Comparison of ENCODE assay signal across 1 cellular context in genomic region chr2:101002562-101003277, GRCh38.
TF ChIP-seq lines count a peak whose summit lies in the region.

No MANE protein-coding gene starts in this region.

TF ChIP-seq in HepG2, 621 proteins besides CTCF, POLR2A, EP300 and RAD21 (continued from another document and continues in another):
- TF ChIP-seq ZNF646 (CRISPR knock-in tag; IDR thresholded peaks at IDR 0.05) (no peak), ZNF746 (CRISPR knock-in tag; IDR thresholded peaks at IDR 0.05) (no peak), EZH2 (conservative IDR thresholded peaks at IDR 0.05; ENCODE audit: low read depth, low read length) (0 out of 2 replicates have a peak, but pooled peaks have one; percentile 4), THAP8 (CRISPR knock-in tag; IDR thresholded peaks at IDR 0.05; ENCODE audit: borderline replicate concordance) (no peak), ZNF792 (CRISPR knock-in tag; IDR thresholded peaks at IDR 0.05) (no peak), SYNCRIP (IDR thresholded peaks at IDR 0.05; ENCODE audit: insufficient read depth, low read depth, low read length) (no peak), ELF3 (CRISPR knock-in tag; IDR thresholded peaks at IDR 0.05) (no peak), ZSCAN20 (CRISPR knock-in tag; IDR thresholded peaks at IDR 0.05; ENCODE audit: borderline replicate concordance) (no peak), ZNF780A (CRISPR knock-in tag; IDR thresholded peaks at IDR 0.05) (no peak), ZNF670 (CRISPR knock-in tag; IDR thresholded peaks at IDR 0.05; ENCODE audit: borderline replicate concordance) (no peak), ZNF224 (CRISPR knock-in tag; IDR thresholded peaks at IDR 0.05) (peak; percentile 16; the same call in 1 of the 2 replicates), ZNF512 (CRISPR knock-in tag; IDR thresholded peaks at IDR 0.05) (no peak), ZSCAN25 (CRISPR knock-in tag; IDR thresholded peaks at IDR 0.05) (0 out of 2 replicates have a peak, but pooled peaks have one; percentile 13), IKZF4 (CRISPR knock-in tag; IDR thresholded peaks at IDR 0.05; ENCODE audit: borderline replicate concordance, low read depth, not compliant biosample characterization) (no peak), ZNF770 (CRISPR knock-in tag; IDR thresholded peaks at IDR 0.05) (no peak; the same call in 1 of the 2 replicates), ZNF234 (CRISPR knock-in tag; conservative IDR thresholded peaks at IDR 0.05) (no peak), ZNF615 (CRISPR knock-in tag; IDR thresholded peaks at IDR 0.05; ENCODE audit: borderline replicate concordance) (peak; percentile 39; the same call in 1 of the 2 replicates), MLX (CRISPR knock-in tag; IDR thresholded peaks at IDR 0.05) (no peak), STAG1 (CRISPR knock-in tag; IDR thresholded peaks at IDR 0.05) (0 out of 2 replicates have a peak, but pooled peaks have one; percentile 19), TSC22D2 (CRISPR knock-in tag; IDR thresholded peaks at IDR 0.05; ENCODE audit: borderline replicate concordance) (no peak), XRCC5 (optimal IDR thresholded peaks at IDR 0.05; ENCODE audit: low read length) (no peak), EEA1 (CRISPR knock-in tag; IDR thresholded peaks at IDR 0.05; ENCODE audit: borderline replicate concordance) (peak; percentile 69; the same call in 1 of the 2 replicates), PHF5A (CRISPR knock-in tag; IDR thresholded peaks at IDR 0.05; ENCODE audit: low read depth, unreplicated experiment) (peak; percentile 4), JDP2 (CRISPR knock-in tag; IDR thresholded peaks at IDR 0.05; ENCODE audit: borderline replicate concordance) (no peak), ZNF841 (CRISPR knock-in tag; IDR thresholded peaks at IDR 0.05; ENCODE audit: borderline replicate concordance) (no peak), SPEN (CRISPR knock-in tag; IDR thresholded peaks at IDR 0.05; ENCODE audit: low read depth) (no peak), ZNF263 (CRISPR knock-in tag; IDR thresholded peaks at IDR 0.05) (no peak), ZNF33A (CRISPR knock-in tag; IDR thresholded peaks at IDR 0.05; ENCODE audit: borderline replicate concordance) (peak; percentile 18; the same call in 1 of the 2 replicates), FOXJ3 (CRISPR knock-in tag; IDR thresholded peaks at IDR 0.05; ENCODE audit: borderline replicate concordance) (no peak), PAF1 (CRISPR knock-in tag; IDR thresholded peaks at IDR 0.05) (peak; percentile 19; the same call in 1 of the 2 replicates), NR3C1 (CRISPR knock-in tag; IDR thresholded peaks at IDR 0.05) (no peak), ZC3H4 (CRISPR knock-in tag; IDR thresholded peaks at IDR 0.05; ENCODE audit: borderline replicate concordance) (peak; percentile 55; the same call in 1 of the 2 replicates), ZNF235 (CRISPR knock-in tag; IDR thresholded peaks at IDR 0.05; ENCODE audit: borderline replicate concordance) (no peak), ZNF510 (CRISPR knock-in tag; IDR thresholded peaks at IDR 0.05; ENCODE audit: low read depth) (no peak), ZNF660 (CRISPR knock-in tag; IDR thresholded peaks at IDR 0.05; ENCODE audit: borderline replicate concordance, low read depth) (no peak), ASH2L (IDR thresholded peaks at IDR 0.05; ENCODE audit: insufficient read length, low read depth, low read length) (peak; percentile 92), POLR2AphosphoS5 (IDR thresholded peaks at IDR 0.05; ENCODE audit: low read depth, low read length) (no peak), POLR2AphosphoS2 (IDR thresholded peaks at IDR 0.05; ENCODE audit: low read depth, low read length) (no peak), DPF2 (CRISPR knock-in tag; IDR thresholded peaks at IDR 0.05; ENCODE audit: borderline replicate concordance, low read depth) (no peak)
- TF ChIP-seq, protein P1, sequence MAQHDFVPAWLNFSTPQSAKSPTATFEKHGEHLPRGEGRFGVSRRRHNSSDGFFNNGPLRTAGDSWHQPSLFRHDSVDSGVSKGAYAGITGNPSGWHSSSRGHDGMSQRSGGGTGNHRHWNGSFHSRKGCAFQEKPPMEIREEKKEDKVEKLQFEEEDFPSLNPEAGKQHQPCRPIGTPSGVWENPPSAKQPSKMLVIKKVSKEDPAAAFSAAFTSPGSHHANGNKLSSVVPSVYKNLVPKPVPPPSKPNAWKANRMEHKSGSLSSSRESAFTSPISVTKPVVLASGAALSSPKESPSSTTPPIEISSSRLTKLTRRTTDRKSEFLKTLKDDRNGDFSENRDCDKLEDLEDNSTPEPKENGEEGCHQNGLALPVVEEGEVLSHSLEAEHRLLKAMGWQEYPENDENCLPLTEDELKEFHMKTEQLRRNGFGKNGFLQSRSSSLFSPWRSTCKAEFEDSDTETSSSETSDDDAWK (CRISPR knock-in tag; IDR thresholded peaks at IDR 0.05) = no peak
- TF ChIP-seq, protein P2, sequence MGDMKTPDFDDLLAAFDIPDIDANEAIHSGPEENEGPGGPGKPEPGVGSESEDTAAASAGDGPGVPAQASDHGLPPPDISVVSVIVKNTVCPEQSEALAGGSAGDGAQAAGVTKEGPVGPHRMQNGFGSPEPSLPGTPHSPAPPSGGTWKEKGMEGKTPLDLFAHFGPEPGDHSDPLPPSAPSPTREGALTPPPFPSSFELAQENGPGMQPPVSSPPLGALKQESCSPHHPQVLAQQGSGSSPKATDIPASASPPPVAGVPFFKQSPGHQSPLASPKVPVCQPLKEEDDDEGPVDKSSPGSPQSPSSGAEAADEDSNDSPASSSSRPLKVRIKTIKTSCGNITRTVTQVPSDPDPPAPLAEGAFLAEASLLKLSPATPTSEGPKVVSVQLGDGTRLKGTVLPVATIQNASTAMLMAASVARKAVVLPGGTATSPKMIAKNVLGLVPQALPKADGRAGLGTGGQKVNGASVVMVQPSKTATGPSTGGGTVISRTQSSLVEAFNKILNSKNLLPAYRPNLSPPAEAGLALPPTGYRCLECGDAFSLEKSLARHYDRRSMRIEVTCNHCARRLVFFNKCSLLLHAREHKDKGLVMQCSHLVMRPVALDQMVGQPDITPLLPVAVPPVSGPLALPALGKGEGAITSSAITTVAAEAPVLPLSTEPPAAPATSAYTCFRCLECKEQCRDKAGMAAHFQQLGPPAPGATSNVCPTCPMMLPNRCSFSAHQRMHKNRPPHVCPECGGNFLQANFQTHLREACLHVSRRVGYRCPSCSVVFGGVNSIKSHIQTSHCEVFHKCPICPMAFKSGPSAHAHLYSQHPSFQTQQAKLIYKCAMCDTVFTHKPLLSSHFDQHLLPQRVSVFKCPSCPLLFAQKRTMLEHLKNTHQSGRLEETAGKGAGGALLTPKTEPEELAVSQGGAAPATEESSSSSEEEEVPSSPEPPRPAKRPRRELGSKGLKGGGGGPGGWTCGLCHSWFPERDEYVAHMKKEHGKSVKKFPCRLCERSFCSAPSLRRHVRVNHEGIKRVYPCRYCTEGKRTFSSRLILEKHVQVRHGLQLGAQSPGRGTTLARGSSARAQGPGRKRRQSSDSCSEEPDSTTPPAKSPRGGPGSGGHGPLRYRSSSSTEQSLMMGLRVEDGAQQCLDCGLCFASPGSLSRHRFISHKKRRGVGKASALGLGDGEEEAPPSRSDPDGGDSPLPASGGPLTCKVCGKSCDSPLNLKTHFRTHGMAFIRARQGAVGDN (CRISPR knock-in tag; IDR thresholded peaks at IDR 0.05) = no peak; the same call in 1 of the 2 replicates
- TF ChIP-seq, protein P3, sequence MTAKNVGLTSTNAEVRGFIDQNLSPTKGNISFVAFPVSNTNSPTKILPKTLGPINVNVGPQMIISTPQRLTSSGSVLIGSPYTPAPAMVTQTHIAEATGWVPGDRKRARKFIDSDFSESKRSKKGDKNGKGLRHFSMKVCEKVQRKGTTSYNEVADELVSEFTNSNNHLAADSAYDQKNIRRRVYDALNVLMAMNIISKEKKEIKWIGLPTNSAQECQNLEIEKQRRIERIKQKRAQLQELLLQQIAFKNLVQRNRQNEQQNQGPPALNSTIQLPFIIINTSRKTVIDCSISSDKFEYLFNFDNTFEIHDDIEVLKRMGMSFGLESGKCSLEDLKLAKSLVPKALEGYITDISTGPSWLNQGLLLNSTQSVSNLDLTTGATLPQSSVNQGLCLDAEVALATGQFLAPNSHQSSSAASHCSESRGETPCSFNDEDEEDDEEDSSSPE (CRISPR knock-in tag; IDR thresholded peaks at IDR 0.05) = no peak
